In the genomic region with DNA sequence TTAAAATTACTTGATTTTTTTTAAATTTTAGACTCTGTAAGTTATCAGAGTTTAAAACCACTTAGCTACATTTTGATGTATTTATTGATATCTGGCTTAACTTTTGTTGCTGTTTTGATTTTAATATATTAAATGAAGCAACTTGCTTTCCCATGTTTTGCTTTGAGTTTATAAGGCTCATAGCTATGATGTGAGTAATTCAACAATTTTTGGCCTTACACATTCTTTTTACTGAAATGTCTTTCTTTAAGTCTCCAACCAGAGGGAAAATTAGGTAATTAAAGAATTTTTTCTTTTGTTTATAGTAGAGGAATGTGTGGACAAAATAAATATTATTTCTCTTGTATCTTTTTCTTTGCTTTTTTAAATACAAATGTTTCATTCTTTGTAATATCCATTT, we compare ENCODE assay signal across 33 cellular contexts.
DNase-seq lines count a peak whose midpoint lies in the region; ATAC-seq, FAIRE-seq and TF ChIP-seq lines count a peak whose summit lies in the region.
"Had no signal": no experiment of that assay in that cellular context is flagged by ENCODE, and none has a peak within 500 bp of the region (broad histone marks: within the 10 kb centered on the region; RNA-seq: fewer than 3 reads in every experiment).

No MANE protein-coding gene starts in this region.

- ATAC-seq in activated CD8-positive, alpha-beta T cell treated with anti-CD3 and anti-CD28 coated beads for 36 hours: no peak
- ATAC-seq in GM18868 (IDR thresholded peaks at IDR 0.05; ENCODE audit: unreplicated experiment): no peak
- ATAC-seq: body of pancreas; gastroesophageal sphincter; HCT116; HepG2; naive thymus-derived CD8-positive, alpha-beta T cell; PC-3; Right ventricle myocardium inferior had no signal

- no peak overlapping the region for H3K4me3 Mint-ChIP-seq in activated CD8-positive, alpha-beta T cell treated with anti-CD3 and anti-CD28 coated beads for 36 hours
- H3K4me3 Mint-ChIP-seq: activated CD4-positive, alpha-beta T cell treated with anti-CD3 and anti-CD28 coated beads, Interleukin-2, amount 10 ng/mL, durations not matched to agents 24 days and 14 days; activated T-cell treated with anti-CD3 and anti-CD28 coated beads, Interleukin-2, amount 50 U/mL, for 24 hours; naive thymus-derived CD8-positive, alpha-beta T cell had no signal

- peaks cover 17% of the 10 kb centered on the region for H3K4me1 ChIP-seq in SJSA1 (replicated peaks)
- H3K4me1 ChIP-seq in kidney (ENCODE audit: control insufficient read depth in 1 of 2, insufficient read depth in 1 of 2, low read depth in 1 of 2, low read length in 2 of 2): no peaks in the 10 kb centered on the region
- no peaks in the 10 kb centered on the region for H3K4me1 ChIP-seq in sigmoid colon
- H3K4me1 ChIP-seq: body of pancreas, left ventricle myocardium inferior, transverse colon had no signal

- no peaks in the 10 kb centered on the region for H3K4me1 Mint-ChIP-seq in activated CD8-positive, alpha-beta T cell treated with anti-CD3 and anti-CD28 coated beads for 36 hours (ENCODE audit: low read depth)
- H3K4me1 Mint-ChIP-seq: activated CD4-positive, alpha-beta T cell treated with anti-CD3 and anti-CD28 coated beads, Interleukin-2, amount 10 ng/mL, durations not matched to agents 24 days and 14 days; naive thymus-derived CD8-positive, alpha-beta T cell had no signal

- H3K27me3 ChIP-seq in SJSA1 (replicated peaks) (no peaks in the 10 kb centered on the region), sigmoid colon (no peaks in the 10 kb centered on the region)
- H3K27me3 ChIP-seq: BE2C, body of pancreas, gastroesophageal sphincter, hepatocyte, transverse colon had no signal

- H3K27ac ChIP-seq in SJSA1: peak overlapping the region; percentile 40
- H3K27ac ChIP-seq in kidney (ENCODE audit: low read depth in 2 of 2, low read length in 2 of 2): no peak overlapping the region
- H3K27ac ChIP-seq in sigmoid colon: no peak overlapping the region
- H3K27ac ChIP-seq: body of pancreas, epithelial cell of prostate, gastroesophageal sphincter, hepatocyte, left ventricle myocardium inferior, transverse colon, WERI-Rb-1 had no signal

- H3K36me3 Mint-ChIP-seq in activated CD8-positive, alpha-beta T cell treated with anti-CD3 and anti-CD28 coated beads for 36 hours (ENCODE audit: low read depth): no peaks in the 10 kb centered on the region
- H3K36me3 Mint-ChIP-seq: naive thymus-derived CD8-positive, alpha-beta T cell had no signal

- peak; percentile 96 for FAIRE-seq in endometrium (lab: Jason Lieb, UNC)
- peak; percentile 82 for FAIRE-seq in kidney (lab: Jason Lieb, UNC)
- FAIRE-seq: HepG2, small intestine had no signal

- POLR2A ChIA-PET in activated CD8-positive, alpha-beta T cell treated with anti-CD3 and anti-CD28 coated beads for 36 hours (lab: Charles Lee): no interaction called here

- no peak for TF ChIP-seq EP300 in sigmoid colon (IDR thresholded peaks at IDR 0.05)

- CTCF ChIA-PET in activated CD8-positive, alpha-beta T cell treated with anti-CD3 and anti-CD28 coated beads for 36 hours (lab: Charles Lee): no interaction called here

- H3K9ac ChIP-seq in kidney (ENCODE audit: low read length in 2 of 2): no peak overlapping the region

- TF ChIP-seq POLR2A in sigmoid colon (IDR thresholded peaks at IDR 0.05): no peak

- H3K9me3 Mint-ChIP-seq in activated CD8-positive, alpha-beta T cell treated with anti-CD3 and anti-CD28 coated beads for 36 hours: peaks cover 5% of the 10 kb centered on the region
- H3K9me3 Mint-ChIP-seq: activated CD4-positive, alpha-beta T cell treated with anti-CD3 and anti-CD28 coated beads, Interleukin-2, amount 10 ng/mL, durations not matched to agents 24 days and 14 days had no signal

- intact Hi-C loops in kidney (cut with DNase I): no loop called here
- intact Hi-C loops in activated CD8-positive, alpha-beta T cell treated with anti-CD3 and anti-CD28 coated beads for 36 hours (cut with micrococcal nuclease): no loop called here
- intact Hi-C loops in sigmoid colon (cut with DNase I): no loop called here

- H3K9me3 ChIP-seq in SJSA1 (replicated peaks) (no peaks in the 10 kb centered on the region), kidney (ENCODE audit: control insufficient read depth in 1 of 2, low read length in 2 of 2) (no peaks in the 10 kb centered on the region), sigmoid colon (no peaks in the 10 kb centered on the region)
- H3K9me3 ChIP-seq: BE2C, body of pancreas, gastroesophageal sphincter, left ventricle myocardium inferior, transverse colon had no signal

- no peak overlapping the region for H3K4me3 ChIP-seq in SJSA1
- no peak overlapping the region for H3K4me3 ChIP-seq in kidney (ENCODE audit: low read length in 2 of 2)
- H3K4me3 ChIP-seq in sigmoid colon: no peak overlapping the region
- H3K4me3 ChIP-seq: body of pancreas, gastroesophageal sphincter, hepatocyte, left ventricle myocardium inferior, transverse colon had no signal

- TF ChIP-seq CTCF in kidney (IDR thresholded peaks at IDR 0.05; ENCODE audit: borderline replicate concordance, extremely low read depth, insufficient read depth): no peak
- no peak for TF ChIP-seq CTCF in activated CD8-positive, alpha-beta T cell treated with anti-CD3 and anti-CD28 coated beads for 36 hours (IDR thresholded peaks at IDR 0.05)
- no peak for TF ChIP-seq CTCF in sigmoid colon (IDR thresholded peaks at IDR 0.05)

- DNase-seq in AG20443 (ENCODE audit: low spot score) (peak; percentile 14), SJSA1 (ENCODE audit: low read depth in 1 of 2, low spot score in 2 of 2) (peak in 1 of 2 experiments; percentile 33), kidney (no peak), NCI-H187 (lab: John Stamatoyannopoulos, UW) (no peak), sigmoid colon (no peak)
- DNase-seq in activated CD8-positive, alpha-beta T cell treated with anti-CD3 and anti-CD28 coated beads for 36 hours: no peak
- DNase-seq: activated CD4-positive, alpha-beta T cell treated with anti-CD3 and anti-CD28 coated beads, Interleukin-2, amount 10 ng/mL, durations not matched to agents 24 days and 14 days; activated gamma-delta T cell treated with Interleukin-2 at 50 U/mL for 16 hours; activated T-cell treated with anti-CD3 and anti-CD28 coated beads, Interleukin-2, amount 50 U/mL, for 24 hours; BE2C; body of pancreas; cerebellar nuclear complex; DMS153; effector CD4-positive, alpha-beta T cell; left ventricle myocardium inferior; naive thymus-derived CD8-positive, alpha-beta T cell; NK-92 treated with Interleukin-12 subunit alpha and Interleukin-12 subunit beta, amount 100 ng/mL, for 24 hours; occipital lobe; PC-3; small intestine; stimulated activated CD4-positive, alpha-beta T cell treated with anti-CD3 and anti-CD28 coated beads, Interleukin-1b, Interleukin-23, amount 100 ng/mL, for 48 hours; SW 1271; T1000; transverse colon; WERI-Rb-1 had no signal

- H3K27me3 Mint-ChIP-seq in activated CD8-positive, alpha-beta T cell treated with anti-CD3 and anti-CD28 coated beads for 36 hours: no peaks in the 10 kb centered on the region
- H3K27me3 Mint-ChIP-seq: activated CD4-positive, alpha-beta T cell treated with anti-CD3 and anti-CD28 coated beads, Interleukin-2, amount 10 ng/mL, durations not matched to agents 24 days and 14 days; activated T-cell treated with anti-CD3 and anti-CD28 coated beads, Interleukin-2, amount 50 U/mL, for 24 hours; naive thymus-derived CD8-positive, alpha-beta T cell had no signal

- no peak overlapping the region for H3K27ac Mint-ChIP-seq in activated CD8-positive, alpha-beta T cell treated with anti-CD3 and anti-CD28 coated beads for 36 hours
- H3K27ac Mint-ChIP-seq: activated CD4-positive, alpha-beta T cell treated with anti-CD3 and anti-CD28 coated beads, Interleukin-2, amount 10 ng/mL, durations not matched to agents 24 days and 14 days; activated T-cell treated with anti-CD3 and anti-CD28 coated beads, Interleukin-2, amount 50 U/mL, for 24 hours; naive thymus-derived CD8-positive, alpha-beta T cell had no signal

- H3K36me3 ChIP-seq in SJSA1 (no peaks in the 10 kb centered on the region), kidney (ENCODE audit: control insufficient read depth in 1 of 2, insufficient read depth in 2 of 2, low read length in 2 of 2) (no peaks in the 10 kb centered on the region), sigmoid colon (no peaks in the 10 kb centered on the region)
- H3K36me3 ChIP-seq: BE2C, gastroesophageal sphincter, left ventricle myocardium inferior, transverse colon, WERI-Rb-1 had no signal
